In the genomic region with DNA sequence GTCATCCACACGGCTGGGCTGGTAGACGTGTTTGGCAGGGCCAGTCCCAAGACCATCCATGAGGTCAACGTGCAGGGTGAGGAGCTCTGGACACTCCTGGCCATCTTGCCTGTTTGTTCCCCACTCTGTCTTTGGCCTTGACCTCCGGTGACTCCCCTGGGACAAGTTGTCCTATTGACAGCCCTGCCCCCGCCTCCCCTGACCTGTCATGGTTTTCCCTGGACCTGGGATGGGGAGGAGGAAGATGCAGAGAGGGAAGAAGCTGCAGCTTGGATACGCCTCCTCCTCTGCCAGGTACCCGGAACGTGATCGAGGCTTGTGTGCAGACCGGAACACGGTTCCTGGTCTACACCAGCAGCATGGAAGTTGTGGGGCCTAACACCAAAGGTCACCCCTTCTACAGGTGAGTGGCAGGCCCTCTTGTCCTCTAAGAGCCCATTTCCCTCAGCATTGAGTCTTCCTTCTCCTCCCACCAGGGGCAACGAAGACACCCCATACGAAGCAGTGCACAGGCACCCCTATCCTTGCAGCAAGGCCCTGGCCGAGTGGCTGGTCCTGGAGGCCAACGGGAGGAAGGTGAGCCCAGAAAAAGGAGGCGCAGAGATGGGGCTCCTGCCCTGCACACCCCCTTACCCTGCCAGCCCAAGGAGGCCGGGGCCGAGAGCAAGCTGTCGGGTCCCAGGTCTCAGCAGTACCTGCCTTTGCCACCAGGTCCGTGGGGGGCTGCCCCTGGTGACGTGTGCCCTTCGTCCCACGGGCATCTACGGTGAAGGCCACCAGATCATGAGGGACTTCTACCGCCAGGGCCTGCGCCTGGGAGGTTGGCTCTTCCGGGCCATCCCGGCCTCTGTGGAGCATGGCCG, we compare ENCODE assay signal across 1 cellular context.
TF ChIP-seq lines count a peak whose summit lies in the region.

No MANE protein-coding gene starts in this region.

TF ChIP-seq in H1, 55 proteins besides CTCF, POLR2A, EP300 and RAD21:
- TF ChIP-seq SUZ12 (IDR thresholded peaks at IDR 0.05; ENCODE audit: low read length) = no peak
